1 cellular context compared by ENCODE assay signal in the genomic region with DNA sequence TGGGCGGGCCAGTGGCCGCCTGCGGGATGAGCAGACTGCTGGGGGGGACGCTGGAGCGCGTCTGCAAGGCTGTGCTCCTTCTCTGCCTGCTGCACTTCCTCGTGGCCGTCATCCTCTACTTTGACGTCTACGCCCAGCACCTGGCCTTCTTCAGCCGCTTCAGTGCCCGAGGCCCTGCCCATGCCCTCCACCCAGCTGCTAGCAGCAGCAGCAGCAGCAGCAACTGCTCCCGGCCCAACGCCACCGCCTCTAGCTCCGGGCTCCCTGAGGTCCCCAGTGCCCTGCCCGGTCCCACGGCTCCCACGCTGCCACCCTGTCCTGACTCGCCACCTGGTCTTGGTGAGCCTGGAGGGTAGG.
TF ChIP-seq lines count a peak whose summit lies in the region.

No MANE protein-coding gene starts in this region.

TF ChIP-seq in K562, 482 proteins besides CTCF, POLR2A, EP300 and RAD21:
- TF ChIP-seq ARNT (IDR thresholded peaks at IDR 0.05) (no peak), RBFOX2 (IDR thresholded peaks at IDR 0.05; ENCODE audit: low read depth, low read length) (peak; percentile 41; the same call in 1 of the 2 replicates), ZBTB33 (CRISPR knock-in tag; IDR thresholded peaks at IDR 0.05) (0 out of 2 replicates have a peak, but pooled peaks have one; percentile 60)
TF ChIP-seq in K562: peak in this region for 2.
